Comparison of ENCODE assay signal across 8 cellular contexts in the genomic region with DNA sequence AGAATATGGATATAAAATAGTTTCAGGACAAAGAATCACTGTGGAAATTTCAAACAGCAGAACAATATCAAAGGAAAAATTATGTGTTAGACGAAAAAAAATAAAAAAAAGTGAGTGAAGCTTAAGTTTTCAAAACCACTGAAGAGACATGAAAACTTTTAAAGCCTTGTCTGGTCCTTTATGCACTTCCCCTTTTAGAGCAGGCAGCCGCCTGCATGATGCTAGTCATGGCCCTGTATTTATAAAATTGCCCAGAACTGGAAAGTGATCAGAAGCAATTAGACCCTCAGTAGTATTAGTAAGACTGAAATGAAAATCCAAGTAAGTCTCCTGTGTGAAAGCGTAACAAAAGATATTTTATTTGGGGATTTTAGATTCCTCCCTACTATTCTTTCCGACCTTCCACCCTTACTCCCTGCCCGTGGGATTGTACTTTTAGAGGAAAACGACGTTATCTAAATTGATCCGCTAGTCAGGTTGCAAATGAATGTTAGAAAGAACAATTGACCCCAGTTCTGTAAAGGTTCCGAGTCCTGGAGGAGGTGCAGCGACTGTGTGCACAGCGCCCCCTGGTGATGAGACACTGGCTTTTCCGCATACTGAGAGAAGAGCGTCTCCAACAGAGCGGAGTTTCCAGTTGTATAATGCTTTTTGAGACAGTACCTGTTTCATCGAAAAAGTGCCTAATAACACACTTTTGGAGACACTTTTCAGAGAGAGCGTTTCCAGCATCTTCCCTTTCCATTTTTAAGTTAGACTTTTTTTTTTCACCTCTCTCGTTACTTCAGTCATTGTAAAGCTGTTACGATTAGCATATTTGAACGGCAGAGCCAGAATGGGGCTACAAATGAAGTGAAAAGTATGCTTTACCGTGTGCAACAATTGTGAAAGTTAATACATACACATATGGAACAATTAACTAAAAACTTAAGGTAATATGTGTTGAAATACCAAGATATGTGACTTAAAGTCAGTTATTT. TPM values are rescaled to one million over a fixed set of nuclear protein-coding genes. Genes with fewer than 3 reads are reported as not detected.
DNase-seq lines count a peak whose midpoint lies in the region; ATAC-seq and TF ChIP-seq lines count a peak whose summit lies in the region.

No MANE protein-coding gene starts in this region.

- DNase-seq in stimulated activated CD4-positive, alpha-beta T cell treated with anti-CD3 and anti-CD28 coated beads, Interleukin-1b, Interleukin-23, amount 100 ng/mL, for 48 hours, result peak; percentile 31
- no peak for DNase-seq in stimulated activated CD4-positive, alpha-beta T cell treated with anti-CD3 and anti-CD28 coated beads, Interleukin-4, amount 100 ng/mL, for 1 hour
- DNase-seq in LoVo (ENCODE audit: low spot score) (peak; percentile 53), amniotic epithelial cell (ENCODE audit: low read depth) (peak; percentile 59), iris pigment epithelial cell (ENCODE audit: low read depth) (peak; percentile 53), uterus (peak in 1 of 2 donors; percentile 37), HuH-7 (ENCODE audit: low spot score) (no peak)

- no peak for ATAC-seq in HG03175 (IDR thresholded peaks at IDR 0.05; ENCODE audit: unreplicated experiment)

- TF ChIP-seq CTCF in uterus (IDR thresholded peaks at IDR 0.05), result peak; percentile 16 to 31 (median 26)

- no peaks in the 10 kb centered on the region for H3K36me3 ChIP-seq in uterus

- no peaks in the 10 kb centered on the region for H3K4me1 ChIP-seq in uterus

- H3K4me3 ChIP-seq in uterus, result no peak overlapping the region

- intact Hi-C loops in uterus (cut with DNase I; ENCODE audit: low total_unique reads), result no loop called here

- no peak overlapping the region for H3K27ac ChIP-seq in uterus

- no peaks in the 10 kb centered on the region for H3K27me3 ChIP-seq in uterus

- no peak for TF ChIP-seq POLR2A in uterus (IDR thresholded peaks at IDR 0.05)

- H3K9me3 ChIP-seq in uterus, result no peaks in the 10 kb centered on the region

RNA-seq across cellular contexts. Expression of a gene that starts 12.4 kb away (rescaled TPM):
- total RNA-seq in uterus, result 10 to 100 TPM in 3 of 4 donors, 1 to 10 TPM in 1; 4.6 to 85.6 (median 22.8) TPM

Comparison
In these comparisons a context has a peak if more than half of its experiments do, and no peak if none do; other contexts are left out.
1. DNase-seq: peak in stimulated activated CD4-positive, alpha-beta T cell treated with anti-CD3 and anti-CD28 coated beads, Interleukin-1b, Interleukin-23, amount 100 ng/mL, for 48 hours (single experiment), LoVo (single experiment), amniotic epithelial cell (single experiment) and iris pigment epithelial cell (single experiment); none in stimulated activated CD4-positive, alpha-beta T cell treated with anti-CD3 and anti-CD28 coated beads, Interleukin-4, amount 100 ng/mL, for 1 hour (single experiment) and HuH-7 (single experiment).